Comparison of ENCODE assay signal across 10 cellular contexts in genomic region chr20:53867741-53868351, GRCh38.
DNase-seq lines count a peak whose midpoint lies in the region; ATAC-seq and TF ChIP-seq lines count a peak whose summit lies in the region.
"Had no signal": no experiment of that assay in that cellular context is flagged by ENCODE, and none has a peak within 500 bp of the region (broad histone marks: within the 10 kb centered on the region; RNA-seq: fewer than 3 reads in every experiment).

No MANE protein-coding gene starts in this region.

- H3K27ac ChIP-seq in SU-DHL-6 (ENCODE audit: low read depth, low read length) (peak overlapping the region; percentile 92), foreskin keratinocyte (peak overlapping the region; percentile 94), spleen (peak overlapping the region; percentile 58 to 88 (median 78)), left lung (no peak overlapping the region), caudate nucleus (ENCODE audit: low read depth, low read length) (no peak overlapping the region)

- 86 to 92% (median 88%) methylated on average over 6 of the region's 6 CpGs for whole genome bisulfite sequencing in spleen, 5 donors

- intact Hi-C loops in spleen (cut with DNase I; ENCODE audit: low total_unique reads) (no loop called here), left lung (cut with DNase I) (no loop called here)

- peaks cover 55% of the 10 kb centered on the region for H3F3A ChIP-seq in SU-DHL-6 (ENCODE audit: insufficient read depth)

- no peaks in the 10 kb centered on the region for H3K36me3 ChIP-seq in SU-DHL-6 (ENCODE audit: low read length)
- H3K36me3 ChIP-seq in spleen = no peaks in the 10 kb centered on the region
- H3K36me3 ChIP-seq in left lung = no peaks in the 10 kb centered on the region
- H3K36me3 ChIP-seq: SJSA1 had no signal

- TF ChIP-seq POLR2A in spleen (IDR thresholded peaks at IDR 0.05) = no peak

- H2AFZ ChIP-seq in SU-DHL-6 (ENCODE audit: low read depth, low read length, severe bottlenecking) = peak overlapping the region; percentile 76

- no peaks in the 10 kb centered on the region for H3K79me2 ChIP-seq in SU-DHL-6 (ENCODE audit: insufficient read depth, low read length)

- H3K27me3 ChIP-seq in SU-DHL-6 (ENCODE audit: low read length) (no peaks in the 10 kb centered on the region), foreskin keratinocyte (no peaks in the 10 kb centered on the region), spleen (replicated peaks in 1 of 7) (no peaks in the 10 kb centered on the region), left lung (no peaks in the 10 kb centered on the region)
- H3K27me3 ChIP-seq: SJSA1 had no signal

- TF ChIP-seq CTCF in SU-DHL-6 (IDR thresholded peaks at IDR 0.05; ENCODE audit: insufficient read depth, low read length, poor library complexity, severe bottlenecking) = no peak
- TF ChIP-seq CTCF in foreskin keratinocyte (conservative IDR thresholded peaks at IDR 0.05) = no peak
- no peak for TF ChIP-seq CTCF in spleen (IDR thresholded peaks at IDR 0.05 in 8 of 11, conservative IDR thresholded peaks at IDR 0.05 in 3 of 11)
- no peak for TF ChIP-seq CTCF in left lung (IDR thresholded peaks at IDR 0.05)

- ATAC-seq in foreskin keratinocyte = peak; percentile 47
- no peak for ATAC-seq in left lung
- ATAC-seq in GM21447 (IDR thresholded peaks at IDR 0.05; ENCODE audit: unreplicated experiment) = no peak

- DNase-seq in DMS79 (lab: John Stamatoyannopoulos, UW) = peak; percentile 45
- DNase-seq in DMS79 treated with DMSO at 0.1 percent for 48 hours (lab: John Stamatoyannopoulos, UW) = no peak
- DNase-seq in foreskin keratinocyte = peak; percentile 67 to 88
- DNase-seq in spleen = no peak
- DNase-seq in left lung = no peak
- DNase-seq in caudate nucleus (lab: John Stamatoyannopoulos, UW) = no peak
- DNase-seq: aorta had no signal

- no peaks in the 10 kb centered on the region for H4K20me1 ChIP-seq in SU-DHL-6 (ENCODE audit: low read depth, low read length)

- no peaks in the 10 kb centered on the region for H3K9me2 ChIP-seq in SU-DHL-6 (replicated peaks; ENCODE audit: insufficient read depth, low read length)

- H3K9me3 ChIP-seq in SU-DHL-6 (ENCODE audit: insufficient read depth, low read length) (no peaks in the 10 kb centered on the region), spleen (no peaks in the 10 kb centered on the region), left lung (no peaks in the 10 kb centered on the region)
- H3K9me3 ChIP-seq: SJSA1 had no signal

- H3K9ac ChIP-seq in SU-DHL-6 (ENCODE audit: low read length) = peak overlapping the region; percentile 55

- peak overlapping the region; percentile 70 for H3K4me2 ChIP-seq in SU-DHL-6 (ENCODE audit: low read depth, low read length, poor library complexity, severe bottlenecking)

- H3K4me1 ChIP-seq in foreskin keratinocyte (peaks cover 48% of the 10 kb centered on the region), spleen (peaks cover 33 to 79% (median 67%) of the 10 kb centered on the region in 6 donors), left lung (peaks cover 15 to 47% of the 10 kb centered on the region in 2 donors)

- H3K4me3 ChIP-seq in SU-DHL-6 (ENCODE audit: insufficient read depth, low read length, poor library complexity, severe bottlenecking) (no peak overlapping the region), spleen (no peak overlapping the region), left lung (no peak overlapping the region)
- H3K4me3 ChIP-seq: SJSA1 had no signal

Comparison
In these comparisons a context has a peak if more than half of its experiments do, and no peak if none do; other contexts are left out.
1. DNase-seq: peak in DMS79 (single experiment) and foreskin keratinocyte (2 of 2); none in DMS79 treated with DMSO at 0.1 percent for 48 hours (single experiment), spleen (single experiment), left lung (0 of 2) and caudate nucleus (0 of 61).
2. H3K27ac ChIP-seq: peak in SU-DHL-6 (single experiment), foreskin keratinocyte (single experiment) and spleen (8 of 8); none in left lung (0 of 2) and caudate nucleus (single experiment).